In genomic region chr6:33428219-33428890, GRCh38 we compare ENCODE assay signal across 7 cellular contexts. TPM values are rescaled to one million over a fixed set of nuclear protein-coding genes. Genes with fewer than 3 reads are reported as not detected.
DNase-seq lines count a peak whose midpoint lies in the region.

No MANE protein-coding gene starts in this region.

- H2AK5ac ChIP-seq in neuronal stem cell (ENCODE audit: low read depth, low read length): no peak overlapping the region

- peak overlapping the region; percentile 83 for H3K23ac ChIP-seq in neuronal stem cell (ENCODE audit: low read depth, low read length, poor library complexity)

- H3K4me3 ChIP-seq in neuronal stem cell (ENCODE audit: low read length in 2 of 2): peak overlapping the region; percentile 59 to 75

- no peak overlapping the region for H2AFZ ChIP-seq in neuronal stem cell (ENCODE audit: low read length)

- peak overlapping the region; percentile 93 for H3K27ac Mint-ChIP-seq in activated CD4-positive, alpha-beta T cell treated with anti-CD3 and anti-CD28 coated beads, Interleukin-2, amount 10 ng/mL, durations not matched to agents 7 days and 5 days

- peak overlapping the region; percentile 78 for H3K4ac ChIP-seq in neuronal stem cell (ENCODE audit: low read length)

- WGBS in neuronal stem cell (ENCODE audit: extremely low coverage in 2 of 2, insufficient read length in 2 of 2, insufficient replicate concordance in 1 of 2), 2 donors: no CpG with 5 or more reads among the region's 33 CpGs

- H3K18ac ChIP-seq in neuronal stem cell (ENCODE audit: low read length): peak overlapping the region; percentile 96

- H3K14ac ChIP-seq in neuronal stem cell (ENCODE audit: low read length): peak overlapping the region; percentile 96

- peak overlapping the region; percentile 89 for H3K9ac ChIP-seq in neuronal stem cell (ENCODE audit: low read depth, low read length, poor library complexity)

- CTCF ChIA-PET in activated CD4-positive, alpha-beta T cell treated with anti-CD3 and anti-CD28 coated beads, Interleukin-2, amount 10 ng/mL, durations not matched to agents 7 days and 5 days (lab: Charles Lee): interaction anchor here (0.8 to 4.1 kb wide), 9 partner anchors 10 to 805 kb away, joined by 3 to 28 read pairs (median 4); partner anchors contain the start of genes CUTA, SYNGAP1 and ZBTB22

- peaks cover 86% of the 10 kb centered on the region for H3K4me1 Mint-ChIP-seq in activated CD4-positive, alpha-beta T cell treated with anti-CD3 and anti-CD28 coated beads, Interleukin-2, amount 10 ng/mL, durations not matched to agents 7 days and 5 days

- no peaks in the 10 kb centered on the region for H3K27me3 ChIP-seq in neuronal stem cell (ENCODE audit: control insufficient read depth in 3 of 3, insufficient read depth in 3 of 3, low read depth in 1 of 3, low read length in 3 of 3)

- peak overlapping the region; percentile 43 for H2BK5ac ChIP-seq in neuronal stem cell (ENCODE audit: low read length)

- peak overlapping the region; percentile 8 for H2BK15ac ChIP-seq in neuronal stem cell (ENCODE audit: low read length)

- POLR2A ChIA-PET in activated CD4-positive, alpha-beta T cell treated with anti-CD3 and anti-CD28 coated beads, Interleukin-2, amount 10 ng/mL, durations not matched to agents 7 days and 5 days (lab: Charles Lee): no interaction called here

- peak overlapping the region; percentile 82 for H3K4me2 ChIP-seq in neuronal stem cell (ENCODE audit: insufficient read depth, low read length, poor library complexity, severe bottlenecking)

- H4K91ac ChIP-seq in neuronal stem cell (ENCODE audit: low read depth, low read length, poor library complexity): no peak overlapping the region

- no peak overlapping the region for H4K8ac ChIP-seq in neuronal stem cell (ENCODE audit: low read depth, low read length)

- H3K9me3 Mint-ChIP-seq in activated CD4-positive, alpha-beta T cell treated with anti-CD3 and anti-CD28 coated beads, Interleukin-2, amount 10 ng/mL, durations not matched to agents 7 days and 5 days: no peaks in the 10 kb centered on the region

- peak; percentile 31 for DNase-seq in G401 (ENCODE audit: low spot score)
- DNase-seq in KBM-7: peak; percentile 71
- DNase-seq in activated CD4-positive, alpha-beta T cell treated with anti-CD3 and anti-CD28 coated beads, Interleukin-2, amount 10 ng/mL, durations not matched to agents 7 days and 5 days: peak; percentile 45
- peak; percentile 15 for DNase-seq in fibroblast of gingiva (ENCODE audit: low read depth)
- DNase-seq in neuronal stem cell (ENCODE audit: low spot score): no peak
- no peak for DNase-seq in occipital lobe (lab: John Stamatoyannopoulos, UW)
- DNase-seq in cerebellar cortex (ENCODE audit: low spot score): no peak

- peak overlapping the region; percentile 63 for H2BK120ac ChIP-seq in neuronal stem cell (ENCODE audit: low read depth, low read length)

- H3K9me3 ChIP-seq in neuronal stem cell (replicated peaks in 1 of 2; ENCODE audit: control insufficient read depth in 2 of 2, insufficient read depth in 1 of 2, low read depth in 1 of 2, low read length in 2 of 2): no peaks in the 10 kb centered on the region

- H3K36me3 ChIP-seq in neuronal stem cell (replicated peaks in 1 of 2; ENCODE audit: control insufficient read depth in 2 of 2, insufficient read depth in 2 of 2, low read length in 2 of 2): peaks cover 17 to 26% of the 10 kb centered on the region in 2 donors

- peaks cover 13% of the 10 kb centered on the region for H3K79me1 ChIP-seq in neuronal stem cell (ENCODE audit: low read depth, low read length)

- H2BK12ac ChIP-seq in neuronal stem cell (ENCODE audit: low read length): peak overlapping the region; percentile 51

- H3K27ac ChIP-seq in neuronal stem cell (replicated peaks; ENCODE audit: low read length): peak overlapping the region; percentile 96

- peaks cover 25% of the 10 kb centered on the region for H3K36me3 Mint-ChIP-seq in activated CD4-positive, alpha-beta T cell treated with anti-CD3 and anti-CD28 coated beads, Interleukin-2, amount 10 ng/mL, durations not matched to agents 7 days and 5 days (ENCODE audit: low read depth)

- in situ Hi-C loops in G401 (cut with HindIII; ENCODE audit: low sequenced_read_pairs) (no loop called here), KBM-7 (cut with MboI; ENCODE audit: low pct_unique_long_range_greater_than_20kb, low sequenced_read_pairs) (no loop called here)

- peaks cover 53 to 72% of the 10 kb centered on the region in 2 donors for H3K4me1 ChIP-seq in neuronal stem cell (ENCODE audit: control insufficient read depth in 2 of 2, insufficient read depth in 1 of 2, low read depth in 1 of 2, low read length in 2 of 2)

- peak overlapping the region; percentile 83 for H3K4me3 Mint-ChIP-seq in activated CD4-positive, alpha-beta T cell treated with anti-CD3 and anti-CD28 coated beads, Interleukin-2, amount 10 ng/mL, durations not matched to agents 7 days and 5 days

- H3K27me3 Mint-ChIP-seq in activated CD4-positive, alpha-beta T cell treated with anti-CD3 and anti-CD28 coated beads, Interleukin-2, amount 10 ng/mL, durations not matched to agents 7 days and 5 days: no peaks in the 10 kb centered on the region

RNA-seq across cellular contexts. Expression of gene SYNGAP1, which starts 8.5 kb away (rescaled TPM):
- total RNA-seq in G401 (2014; rRNA removed; shearing (Covaris generic)): 4.0 and 7.4 TPM in 2 replicates
- 10 to 100 TPM; 42.9 to 44.9 TPM for total RNA-seq in activated CD4-positive, alpha-beta T cell treated with anti-CD3 and anti-CD28 coated beads, Interleukin-2, amount 10 ng/mL, durations not matched to agents 7 days and 5 days
- 57.5 TPM for polyA plus RNA-seq in neuronal stem cell (2013, experiment 1 of 2)
- 54.1 TPM for polyA plus RNA-seq in neuronal stem cell (2013, experiment 2 of 2)
- 21.5 TPM for total RNA-seq in occipital lobe

RNA-seq across cellular contexts. Expression of gene CUTA, which starts 10.4 kb away (rescaled TPM):
- 304 and 376 TPM in 2 replicates for total RNA-seq in G401 (2014; rRNA removed; shearing (Covaris generic))
- 100 to 1,000 TPM; 191 to 207 TPM for total RNA-seq in activated CD4-positive, alpha-beta T cell treated with anti-CD3 and anti-CD28 coated beads, Interleukin-2, amount 10 ng/mL, durations not matched to agents 7 days and 5 days
- 434 TPM for polyA plus RNA-seq in neuronal stem cell (2013, experiment 1 of 2)
- 420 TPM for polyA plus RNA-seq in neuronal stem cell (2013, experiment 2 of 2)
- total RNA-seq in occipital lobe: 59.1 TPM

RNA-seq across cellular contexts. Expression of gene PHF1, which starts 17.5 kb away (rescaled TPM):
- 26.0 and 38.0 TPM in 2 replicates for total RNA-seq in G401 (2014; rRNA removed; shearing (Covaris generic))
- 10 to 100 TPM; 34.2 to 37.7 TPM for total RNA-seq in activated CD4-positive, alpha-beta T cell treated with anti-CD3 and anti-CD28 coated beads, Interleukin-2, amount 10 ng/mL, durations not matched to agents 7 days and 5 days
- 69.5 TPM for polyA plus RNA-seq in neuronal stem cell (2013, experiment 1 of 2)
- polyA plus RNA-seq in neuronal stem cell (2013, experiment 2 of 2): 68.8 TPM
- 17.9 TPM for total RNA-seq in occipital lobe

RNA-seq across cellular contexts. Expression of gene ZBTB9, which starts 26.0 kb away (rescaled TPM):
- total RNA-seq in G401 (2014; rRNA removed; shearing (Covaris generic)): 20.0 and 25.1 TPM in 2 replicates
- total RNA-seq in activated CD4-positive, alpha-beta T cell treated with anti-CD3 and anti-CD28 coated beads, Interleukin-2, amount 10 ng/mL, durations not matched to agents 7 days and 5 days: 1 to 10 TPM; 9.0 to 9.9 TPM
- polyA plus RNA-seq in neuronal stem cell (2013, experiment 1 of 2): 7.6 TPM
- polyA plus RNA-seq in neuronal stem cell (2013, experiment 2 of 2): 7.2 TPM
- total RNA-seq in occipital lobe: 9.2 TPM

RNA-seq across cellular contexts. Expression of gene KIFC1, which starts 36.7 kb away (rescaled TPM):
- total RNA-seq in G401 (2014; rRNA removed; shearing (Covaris generic)): 98.5 and 123 TPM in 2 replicates
- 100 to 1,000 TPM; 157 to 167 TPM for total RNA-seq in activated CD4-positive, alpha-beta T cell treated with anti-CD3 and anti-CD28 coated beads, Interleukin-2, amount 10 ng/mL, durations not matched to agents 7 days and 5 days
- 84.1 TPM for polyA plus RNA-seq in neuronal stem cell (2013, experiment 1 of 2)
- 83.4 TPM for polyA plus RNA-seq in neuronal stem cell (2013, experiment 2 of 2)
- total RNA-seq in occipital lobe: 3.6 TPM

Comparison
In these comparisons a context has a peak if more than half of its experiments do, and no peak if none do; other contexts are left out.
1. DNase-seq: peak in G401 (single experiment), KBM-7 (single experiment), activated CD4-positive, alpha-beta T cell treated with anti-CD3 and anti-CD28 coated beads, Interleukin-2, amount 10 ng/mL, durations not matched to agents 7 days and 5 days (single experiment) and fibroblast of gingiva (single experiment); none in neuronal stem cell (single experiment), occipital lobe (single experiment) and cerebellar cortex (single experiment).